ENCODE assay signal across 15 cellular contexts in genomic region chr21:45441431-45442255, GRCh38. TPM values are rescaled to one million over a fixed set of nuclear protein-coding genes. Genes with fewer than 3 reads are reported as not detected.
DNase-seq lines count a peak whose midpoint lies in the region; ATAC-seq and TF ChIP-seq lines count a peak whose summit lies in the region.
"Had no signal": no experiment of that assay in that cellular context is flagged by ENCODE, and none has a peak within 500 bp of the region (broad histone marks: within the 10 kb centered on the region; RNA-seq: fewer than 3 reads in every experiment).

No MANE protein-coding gene starts in this region.

- H3K27ac ChIP-seq in left ventricle myocardium inferior (replicated peaks) (no peak overlapping the region), coronary artery (peak overlapping the region; percentile 24 to 84)
- H3K27ac ChIP-seq: HL-60 had no signal

- no peak overlapping the region for H3K4me3 ChIP-seq in left ventricle myocardium inferior
- H3K4me3 ChIP-seq in coronary artery: no peak overlapping the region

- peaks cover 7% of the 10 kb centered on the region for H3K9me3 ChIP-seq in left ventricle myocardium inferior (replicated peaks)

- H3K27me3 ChIP-seq in left ventricle myocardium inferior (ENCODE audit: low read depth): no peaks in the 10 kb centered on the region

- no peaks in the 10 kb centered on the region for H3K36me3 ChIP-seq in left ventricle myocardium inferior

- DNase-seq in Right ventricle myocardium inferior (ENCODE audit: missing footprints): peak; percentile 55
- DNase-seq in left ventricle myocardium inferior: no peak
- DNase-seq in coronary artery (ENCODE audit: low spot score): no peak
- DNase-seq in neural crest cell (ENCODE audit: low read depth, low spot score): no peak
- DNase-seq in stimulated activated effector memory CD8-positive, alpha-beta T cell treated with anti-CD3 and anti-CD28 coated beads, Interleukin-12 subunit alpha, Interleukin-12 subunit beta, amount 100 ng/mL, for 72 hours (ENCODE audit: low spot score in 2 of 2): no peak
- no peak for DNase-seq in NCI-H1436 treated with DMSO at 0.1 percent for 48 hours (lab: John Stamatoyannopoulos, UW)
- DNase-seq in OCI-M2 (lab: John Stamatoyannopoulos, UW; ENCODE audit: unreplicated experiment): no peak
- no peak for DNase-seq in activated T-cell treated with anti-CD3 and anti-CD28 coated beads for 4 hours
- DNase-seq: 8988T, DND-41, NCI-H1092 treated with DMSO at 0.1 percent for 48 hours, NCI-H1694, SHP77 had no signal

- no peaks in the 10 kb centered on the region for H3K36me3 Mint-ChIP-seq in neural crest cell (ENCODE audit: low read depth)
- no peaks in the 10 kb centered on the region for H3K36me3 Mint-ChIP-seq in stimulated activated effector memory CD8-positive, alpha-beta T cell treated with anti-CD3 and anti-CD28 coated beads, Interleukin-12 subunit alpha, Interleukin-12 subunit beta, amount 100 ng/mL, for 72 hours
- H3K36me3 Mint-ChIP-seq: CD14-positive monocyte had no signal

- H3K9me3 Mint-ChIP-seq in neural crest cell: peaks cover 3% of the 10 kb centered on the region
- H3K9me3 Mint-ChIP-seq in stimulated activated effector memory CD8-positive, alpha-beta T cell treated with anti-CD3 and anti-CD28 coated beads, Interleukin-12 subunit alpha, Interleukin-12 subunit beta, amount 100 ng/mL, for 72 hours: no peaks in the 10 kb centered on the region

- peaks cover 7% of the 10 kb centered on the region for H3K27me3 Mint-ChIP-seq in neural crest cell (ENCODE audit: low read depth)

- H3K4me3 Mint-ChIP-seq in neural crest cell: peak overlapping the region; percentile 41
- no peak overlapping the region for H3K4me3 Mint-ChIP-seq in stimulated activated effector memory CD8-positive, alpha-beta T cell treated with anti-CD3 and anti-CD28 coated beads, Interleukin-12 subunit alpha, Interleukin-12 subunit beta, amount 100 ng/mL, for 72 hours
- H3K4me3 Mint-ChIP-seq: CD14-positive monocyte had no signal

- peaks cover 6% of the 10 kb centered on the region for H3K4me1 Mint-ChIP-seq in neural crest cell
- no peaks in the 10 kb centered on the region for H3K4me1 Mint-ChIP-seq in stimulated activated effector memory CD8-positive, alpha-beta T cell treated with anti-CD3 and anti-CD28 coated beads, Interleukin-12 subunit alpha, Interleukin-12 subunit beta, amount 100 ng/mL, for 72 hours

- no peak for TF ChIP-seq CTCF in left ventricle myocardium inferior (IDR thresholded peaks at IDR 0.05; ENCODE audit: borderline replicate concordance)
- TF ChIP-seq CTCF in coronary artery (IDR thresholded peaks at IDR 0.05): no peak
- no peak for TF ChIP-seq CTCF in neural crest cell (conservative IDR thresholded peaks at IDR 0.05)

- H3K4me1 ChIP-seq in left ventricle myocardium inferior: peaks cover 18% of the 10 kb centered on the region

- no peak for ATAC-seq in Right ventricle myocardium inferior
- no peak for ATAC-seq in stimulated activated effector memory CD8-positive, alpha-beta T cell treated with anti-CD3 and anti-CD28 coated beads, Interleukin-12 subunit alpha, Interleukin-12 subunit beta, amount 100 ng/mL, for 72 hours

- H3K27ac Mint-ChIP-seq in neural crest cell (ENCODE audit: unreplicated experiment): no peak overlapping the region
- H3K27ac Mint-ChIP-seq in stimulated activated effector memory CD8-positive, alpha-beta T cell treated with anti-CD3 and anti-CD28 coated beads, Interleukin-12 subunit alpha, Interleukin-12 subunit beta, amount 100 ng/mL, for 72 hours: peak overlapping the region; percentile 45

- intact Hi-C loops in Right ventricle myocardium inferior (cut with DNase I) (no loop called here), left ventricle myocardium inferior (cut with micrococcal nuclease) (no loop called here)

RNA-seq across cellular contexts. Expression of gene COL18A1, which starts 36.7 kb away (rescaled TPM):
- 51.6 TPM for total RNA-seq in Right ventricle myocardium inferior
- total RNA-seq in left ventricle myocardium inferior: 66.5 TPM
- 18.2 and 19.2 TPM in 2 replicates for total RNA-seq in neural crest cell
